8 cellular contexts compared by ENCODE assay signal in genomic region chrX:102745513-102746133, GRCh38. TPM values are rescaled to one million over a fixed set of nuclear protein-coding genes. Genes with fewer than 3 reads are reported as not detected.
DNase-seq lines count a peak whose midpoint lies in the region; ATAC-seq, FAIRE-seq and TF ChIP-seq lines count a peak whose summit lies in the region.

No MANE protein-coding gene starts in this region.

- H3K4me1 ChIP-seq in liver (ENCODE audit: control insufficient read depth in 4 of 4, insufficient read depth in 4 of 4, low read length in 3 of 4), result peaks cover 0 to 5% (median 0%) of the 10 kb centered on the region in 4 donors
- no peaks in the 10 kb centered on the region for H3K4me1 ChIP-seq in HepG2 (ENCODE audit: insufficient read depth, low read length)
- H3K4me1 ChIP-seq in mucosa of descending colon (ENCODE audit: low read depth), result no peaks in the 10 kb centered on the region
- no peaks in the 10 kb centered on the region for H3K4me1 ChIP-seq in aorta (ENCODE audit: control insufficient read depth in 1 of 2, insufficient read depth in 2 of 2, low read length in 2 of 2)
- H3K4me1 ChIP-seq in MM.1S (ENCODE audit: low read length), result no peaks in the 10 kb centered on the region

- TF ChIP-seq RAD21 in liver (IDR thresholded peaks at IDR 0.05), result no peak
- TF ChIP-seq RAD21 in HepG2 (CRISPR knock-in tag; IDR thresholded peaks at IDR 0.05), result no peak

- POLR2A ChIA-PET in HepG2 (lab: Yijun Ruan, JAX), result no interaction called here

- H3K27ac ChIP-seq in liver (ENCODE audit: low read depth in 1 of 2, low read length in 2 of 2) (no peak overlapping the region), HepG2 (ENCODE audit: extremely low read length, insufficient read depth, low read length) (no peak overlapping the region), aorta (ENCODE audit: low read depth in 1 of 2, low read length in 2 of 2) (no peak overlapping the region), MM.1S (ENCODE audit: low read length) (no peak overlapping the region)

- no peaks in the 10 kb centered on the region for H3K27me3 Mint-ChIP-seq in central memory CD8-positive, alpha-beta T cell

- H3K4me3 ChIP-seq in liver (ENCODE audit: low read depth in 1 of 3, low read length in 3 of 3) (peak overlapping the region in 2 of 3 donors; percentile 48 to 52), HepG2 (replicated peaks in 1 of 3; ENCODE audit: insufficient read depth in 1 of 3, low read depth in 2 of 3, low read length in 3 of 3) (no peak overlapping the region), mucosa of descending colon (no peak overlapping the region), aorta (ENCODE audit: low read length in 2 of 2) (peak overlapping the region; percentile 2 to 49), MM.1S (ENCODE audit: low read length) (no peak overlapping the region)

- CTCF ChIA-PET in HepG2 (lab: Yijun Ruan, JAX; ENCODE audit: low intra/inter-chr PET ratio, low total read pairs), result no interaction called here

- intact Hi-C loops in HepG2 (cut with micrococcal nuclease; ENCODE audit: unreplicated experiment) (no loop called here), mucosa of descending colon (cut with DNase I, micrococcal nuclease) (no loop called here), aorta (cut with DNase I) (loop anchor here in 1 of 2 donors (10.0 kb wide), 1 partner anchor 231 kb away; the partner anchor contains the start of gene TMSB15A)

- H3K4me2 ChIP-seq in HepG2 (ENCODE audit: low read depth, low read length) (no peak overlapping the region), MM.1S (ENCODE audit: low read depth, low read length) (no peak overlapping the region)

- H3K4me3 Mint-ChIP-seq in central memory CD8-positive, alpha-beta T cell, result peak overlapping the region; percentile 79

- peaks cover 6% of the 10 kb centered on the region for H3K4me1 Mint-ChIP-seq in central memory CD8-positive, alpha-beta T cell

- TF ChIP-seq CTCF in liver (IDR thresholded peaks at IDR 0.05; ENCODE audit: low read depth, low read length, missing input control), result no peak
- TF ChIP-seq CTCF in HepG2 (CRISPR knock-in tag; IDR thresholded peaks at IDR 0.05), result no peak
- TF ChIP-seq CTCF in mucosa of descending colon (IDR thresholded peaks at IDR 0.05), result no peak
- no peak for TF ChIP-seq CTCF in MM.1S (IDR thresholded peaks at IDR 0.05; ENCODE audit: low read length)

- no peaks in the 10 kb centered on the region for H3K9me3 Mint-ChIP-seq in central memory CD8-positive, alpha-beta T cell

- TF ChIP-seq POLR2A in HepG2 (IDR thresholded peaks at IDR 0.05; ENCODE audit: insufficient read depth in 1 of 2, low read depth in 2 of 2, low read length in 2 of 2), result no peak

- H3K36me3 ChIP-seq in liver (ENCODE audit: control insufficient read depth in 4 of 4, insufficient read depth in 3 of 4, low read depth in 1 of 4, low read length in 3 of 4) (no peaks in the 10 kb centered on the region), HepG2 (replicated peaks in 1 of 2; ENCODE audit: control insufficient read depth in 1 of 2, insufficient read depth in 2 of 2, low read length in 2 of 2) (no peaks in the 10 kb centered on the region), mucosa of descending colon (ENCODE audit: low read depth) (no peaks in the 10 kb centered on the region), aorta (ENCODE audit: control insufficient read depth in 1 of 2, insufficient read depth in 2 of 2, low read length in 1 of 2) (no peaks in the 10 kb centered on the region), MM.1S (replicated peaks; ENCODE audit: insufficient read depth, low read length) (no peaks in the 10 kb centered on the region)

- DNase-seq in HepG2 (ENCODE audit: low spot score) (no peak), mucosa of descending colon (peak in 1 of 3 donors; percentile 15), aorta (peak in 1 of 2 donors; percentile 68), DMS153 treated with DMSO at 0.1 percent for 48 hours (lab: John Stamatoyannopoulos, UW; ENCODE audit: unreplicated experiment) (no peak), MM.1S (no peak)
- no peak for DNase-seq in central memory CD8-positive, alpha-beta T cell (ENCODE audit: low spot score in 2 of 2)

- no peaks in the 10 kb centered on the region for H3K9me3 ChIP-seq in liver (ENCODE audit: control insufficient read depth in 4 of 4, low read length in 3 of 4)
- no peaks in the 10 kb centered on the region for H3K9me3 ChIP-seq in HepG2 (ENCODE audit: low read length)
- H3K9me3 ChIP-seq in mucosa of descending colon, result no peaks in the 10 kb centered on the region
- no peaks in the 10 kb centered on the region for H3K9me3 ChIP-seq in aorta (ENCODE audit: control insufficient read depth, low read length)
- no peaks in the 10 kb centered on the region for H3K9me3 ChIP-seq in MM.1S (replicated peaks; ENCODE audit: insufficient read depth, low read length)

- no peaks in the 10 kb centered on the region for H4K20me1 ChIP-seq in HepG2 (ENCODE audit: insufficient read depth, low read length)
- no peaks in the 10 kb centered on the region for H4K20me1 ChIP-seq in MM.1S (ENCODE audit: insufficient read depth, low read length)

- FAIRE-seq in HepG2 (lab: Jason Lieb, UNC), result no peak

- no peaks in the 10 kb centered on the region for H3K27me3 ChIP-seq in liver (ENCODE audit: control insufficient read depth in 4 of 4, insufficient read depth in 4 of 4, low read length in 3 of 4)
- no peaks in the 10 kb centered on the region for H3K27me3 ChIP-seq in HepG2 (ENCODE audit: control insufficient read depth in 1 of 2, insufficient read depth in 2 of 2, low read length in 2 of 2)
- H3K27me3 ChIP-seq in aorta (ENCODE audit: control insufficient read depth in 1 of 2, insufficient read depth in 2 of 2, low read length in 1 of 2), result no peaks in the 10 kb centered on the region
- no peaks in the 10 kb centered on the region for H3K27me3 ChIP-seq in MM.1S (replicated peaks; ENCODE audit: insufficient read depth, low read length)

- no TSS peak for BruUV-seq in HepG2 (replicated peaks; lab: Mats Ljungman, UMichigan)

- no peak overlapping the region for H3K27ac Mint-ChIP-seq in central memory CD8-positive, alpha-beta T cell (ENCODE audit: low read depth)

- H3F3A ChIP-seq in MM.1S (ENCODE audit: insufficient read depth, low read length), result no peaks in the 10 kb centered on the region

- 18% methylated on average over 37 of the region's 37 CpGs for WGBS in liver
- 96% methylated on average over 14 of the region's 37 CpGs for WGBS in HepG2 (ENCODE audit: low lambda C conversion rate)
- 9 to 28% methylated on average over 29 to 37 of the region's 37 CpGs for WGBS in aorta, 2 donors

- H3K9ac ChIP-seq in liver (ENCODE audit: low read depth in 1 of 2, low read length in 2 of 2) (no peak overlapping the region), HepG2 (ENCODE audit: insufficient read depth, low read depth, low read length) (no peak overlapping the region), MM.1S (ENCODE audit: low read length) (no peak overlapping the region)

- H3K9me2 ChIP-seq in MM.1S (replicated peaks; ENCODE audit: insufficient read depth, low read length), result no peaks in the 10 kb centered on the region

- in situ Hi-C loops in HepG2 (cut with HindIII; ENCODE audit: extremely low pct_ligation_motif_present, low pct_unique_long_range_greater_than_20kb), result no loop called here

- no peaks in the 10 kb centered on the region for H3K79me2 ChIP-seq in HepG2 (ENCODE audit: insufficient read depth, low read length)
- H3K79me2 ChIP-seq in MM.1S (ENCODE audit: low read length), result no peaks in the 10 kb centered on the region

- H3K36me3 Mint-ChIP-seq in central memory CD8-positive, alpha-beta T cell (ENCODE audit: insufficient read depth), result no peaks in the 10 kb centered on the region

- H2AFZ ChIP-seq in HepG2 (ENCODE audit: low read length) (no peak overlapping the region), MM.1S (ENCODE audit: low read length) (no peak overlapping the region)

- no peak for ATAC-seq in HepG2
- peak; percentile 43 for ATAC-seq in central memory CD8-positive, alpha-beta T cell (replicated peaks; ENCODE audit: extremely low read depth, poor library complexity, severe bottlenecking)
- ATAC-seq in mucosa of descending colon, result peak; percentile 25
- peak; percentile 57 for ATAC-seq in aorta (ENCODE audit: low FRiP score)
- no peak for ATAC-seq in HG02970 (IDR thresholded peaks at IDR 0.05; ENCODE audit: low FRiP score, unreplicated experiment)

- TF ChIP-seq EP300 in HepG2 (IDR thresholded peaks at IDR 0.05; ENCODE audit: low read depth in 2 of 2, low read length in 2 of 2), result no peak
- TF ChIP-seq EP300 in HepG2 (CRISPR knock-in tag; IDR thresholded peaks at IDR 0.05; ENCODE audit: borderline replicate concordance), result no peak

RNA-seq across cellular contexts. Expression of gene GPRASP3, which starts 25.1 kb away (rescaled TPM):
- total RNA-seq in liver (1 to 10 TPM; 2.7 to 3.5 TPM), HepG2 (2016; rRNA removed; fragmentation: Illumina TruSeq; extraction: Trizol) (1.4 and 2.1 TPM in 2 replicates), mucosa of descending colon (10 to 100 TPM in 1 of 3 donors, 1 to 10 TPM in 2; 1.4 to 11.4 (median 2.2) TPM), aorta (1 to 10 TPM; 4.8 to 9.1 TPM)
- polyA plus RNA-seq in liver (1 to 10 TPM in 1 of 2 donors, under 1 TPM in 1; 0.47 to 1.1 TPM), HepG2 (2011; rRNA removed) (0.54 and 0.67 TPM in 2 replicates), aorta (1 to 10 TPM; 2.0 to 2.6 TPM)
- total RNA-seq in HepG2 (2016; cell fraction: cytosol; rRNA removed; fragmentation: Illumina TruSeq; extraction: Trizol; ENCODE audit: low read depth), result 0.30 and 0.35 TPM in 2 replicates
- 1.1 and 2.0 TPM in 2 replicates for total RNA-seq in HepG2 (2016; cell fraction: insoluble cytoplasmic fraction; rRNA removed; fragmentation: Illumina TruSeq; extraction: Trizol)
- 0.68 and 1.00 TPM in 2 replicates for total RNA-seq in HepG2 (2016; cell fraction: membrane; rRNA removed; fragmentation: Illumina TruSeq; extraction: Trizol)
- total RNA-seq in HepG2 (2016; cell fraction: nucleus; rRNA removed; fragmentation: Illumina TruSeq; extraction: Trizol), result 1.1 and 2.5 TPM in 2 replicates
- 0.64 and 0.67 TPM in 2 replicates for polyA plus RNA-seq in HepG2 (2011; cell fraction: cytosol; rRNA removed)
- polyA plus RNA-seq in HepG2 (2011; cell fraction: nucleus; rRNA removed), result 0.63 and 0.74 TPM in 2 replicates
- polyA plus RNA-seq in HepG2 (2012), result 0.95 and 1.4 TPM in 2 replicates
- 0.09 and 0.34 TPM in 2 replicates for polyA plus RNA-seq in HepG2 (2016; cell fraction: cytosol; fragmentation: Illumina TruSeq; extraction: Trizol; ENCODE audit: low read depth)
- 2.0 and 3.0 TPM in 2 replicates for polyA plus RNA-seq in HepG2 (2016; cell fraction: insoluble cytoplasmic fraction; fragmentation: Illumina TruSeq; extraction: Trizol; ENCODE audit: low read depth)
- polyA plus RNA-seq in HepG2 (2016; cell fraction: membrane; fragmentation: Illumina TruSeq; extraction: Trizol; ENCODE audit: low read depth), result 0.29 and 0.33 TPM in 2 replicates
- 1.8 TPM in 2 replicates for polyA plus RNA-seq in HepG2 (2016; cell fraction: nucleus; fragmentation: Illumina TruSeq; extraction: Trizol; ENCODE audit: insufficient read depth, low read depth)
- polyA minus RNA-seq in HepG2 (2011; rRNA and poly(A)+ RNA removed; ENCODE audit: low replicate concordance), result 1.9 and 4.1 TPM in 2 replicates
- polyA minus RNA-seq in HepG2 (2011; cell fraction: cytosol; rRNA and poly(A)+ RNA removed), result 1.1 and 1.8 TPM in 2 replicates
- polyA minus RNA-seq in HepG2 (2011; cell fraction: nucleus; rRNA and poly(A)+ RNA removed), result 3.5 and 4.1 TPM in 2 replicates

RNA-seq across cellular contexts. Expression of gene GPRASP2, which starts 33.4 kb away (rescaled TPM):
- total RNA-seq in liver (10 to 100 TPM in 1 of 2 donors, 1 to 10 TPM in 1; 5.9 to 10.2 TPM), HepG2 (2016; rRNA removed; fragmentation: Illumina TruSeq; extraction: Trizol) (1.3 and 1.6 TPM in 2 replicates), mucosa of descending colon (10 to 100 TPM in 1 of 3 donors, 1 to 10 TPM in 2; 2.2 to 11.4 (median 2.8) TPM), aorta (10 to 100 TPM; 10.7 to 15.3 TPM)
- polyA plus RNA-seq in liver (1 to 10 TPM; 1.8 to 4.8 TPM), HepG2 (2011; rRNA removed) (0.55 and 0.63 TPM in 2 replicates), aorta (1 to 10 TPM; 6.6 to 7.4 TPM)
- total RNA-seq in HepG2 (2016; cell fraction: cytosol; rRNA removed; fragmentation: Illumina TruSeq; extraction: Trizol; ENCODE audit: low read depth), result 0.09 and 0.10 TPM in 2 replicates
- total RNA-seq in HepG2 (2016; cell fraction: insoluble cytoplasmic fraction; rRNA removed; fragmentation: Illumina TruSeq; extraction: Trizol), result 1.0 and 2.5 TPM in 2 replicates
- total RNA-seq in HepG2 (2016; cell fraction: membrane; rRNA removed; fragmentation: Illumina TruSeq; extraction: Trizol), result 0.40 and 0.59 TPM in 2 replicates
- total RNA-seq in HepG2 (2016; cell fraction: nucleus; rRNA removed; fragmentation: Illumina TruSeq; extraction: Trizol), result 1.1 and 1.2 TPM in 2 replicates
- polyA plus RNA-seq in HepG2 (2011; cell fraction: cytosol; rRNA removed), result 0.27 and 0.40 TPM in 2 replicates
- polyA plus RNA-seq in HepG2 (2011; cell fraction: nucleus; rRNA removed), result 0.24 and 0.29 TPM in 2 replicates
- 0.40 and 0.56 TPM in 2 replicates for polyA plus RNA-seq in HepG2 (2012)
- polyA plus RNA-seq in HepG2 (2016; cell fraction: cytosol; fragmentation: Illumina TruSeq; extraction: Trizol; ENCODE audit: low read depth), result 0.05 TPM in 2 replicates
- polyA plus RNA-seq in HepG2 (2016; cell fraction: insoluble cytoplasmic fraction; fragmentation: Illumina TruSeq; extraction: Trizol; ENCODE audit: low read depth), result 0.93 and 0.97 TPM in 2 replicates
- polyA plus RNA-seq in HepG2 (2016; cell fraction: membrane; fragmentation: Illumina TruSeq; extraction: Trizol; ENCODE audit: low read depth), result 0.09 and 0.10 TPM in 2 replicates
- 1.2 and 1.4 TPM in 2 replicates for polyA plus RNA-seq in HepG2 (2016; cell fraction: nucleus; fragmentation: Illumina TruSeq; extraction: Trizol; ENCODE audit: insufficient read depth, low read depth)
- 0.63 and 1.3 TPM in 2 replicates for polyA minus RNA-seq in HepG2 (2011; rRNA and poly(A)+ RNA removed; ENCODE audit: low replicate concordance)
- polyA minus RNA-seq in HepG2 (2011; cell fraction: cytosol; rRNA and poly(A)+ RNA removed), result 0.35 and 0.59 TPM in 2 replicates
- polyA minus RNA-seq in HepG2 (2011; cell fraction: nucleus; rRNA and poly(A)+ RNA removed), result 1.0 and 1.7 TPM in 2 replicates

Comparison
In these comparisons a context has a peak if more than half of its experiments do, and no peak if none do; other contexts are left out.
1. H3K4me3 ChIP-seq: peak in liver (2 of 3) and aorta (2 of 2); none in HepG2 (0 of 3), mucosa of descending colon (single experiment) and MM.1S (single experiment).
2. ATAC-seq: peak in central memory CD8-positive, alpha-beta T cell (single experiment), mucosa of descending colon (single experiment) and aorta (single experiment); none in HepG2 (single experiment) and HG02970 (single experiment).